Comparison of ENCODE assay signal across 7 cellular contexts in the genomic region with DNA sequence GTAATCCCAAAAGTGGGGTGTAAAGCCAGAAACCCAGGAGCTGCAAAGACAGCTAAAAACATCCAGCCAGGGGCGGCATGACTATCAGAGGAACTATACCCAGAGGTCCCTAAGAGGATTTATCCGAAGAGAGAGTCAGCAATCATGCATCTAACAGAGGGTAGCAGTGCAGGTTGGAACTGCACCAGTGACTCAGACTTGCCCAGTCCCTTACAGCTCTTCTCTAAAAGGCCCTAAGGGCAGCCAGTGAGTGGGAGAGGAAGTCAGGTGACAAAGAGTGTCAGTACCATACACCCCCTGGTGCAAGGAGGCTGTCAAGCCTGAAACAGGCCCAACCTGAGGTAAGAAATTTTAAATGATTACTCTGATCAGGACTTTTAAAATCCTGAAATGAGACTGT.
A peak's percentile ranks its signal among the peaks of the same experiment; 100 is the strongest.
DNase-seq lines count a peak whose midpoint lies in the region; ATAC-seq and TF ChIP-seq lines count a peak whose summit lies in the region.

No MANE protein-coding gene starts in this region.

- peak; percentile 32 for DNase-seq in activated naive CD4-positive, alpha-beta T cell treated with anti-CD3 and anti-CD28 coated beads, Interleukin-2, amount 50 U/mL, for 16 hours
- DNase-seq in trophoblast cell (no peak), NCI-H524 treated with DMSO at 0.1 percent for 48 hours (lab: John Stamatoyannopoulos, UW) (no peak), NCI-H748 (lab: John Stamatoyannopoulos, UW; ENCODE audit: unreplicated experiment) (no peak)

- H3K4me1 ChIP-seq in Loucy (ENCODE audit: insufficient read depth, low read length, poor library complexity, severe bottlenecking) (peaks cover 26% of the 10 kb centered on the region), trophoblast cell (ENCODE audit: control insufficient read depth in 1 of 2, insufficient read depth in 2 of 2, low read length in 2 of 2) (peaks cover 5% of the 10 kb centered on the region in 2 experiments)

- H3K79me1 ChIP-seq in trophoblast cell (ENCODE audit: low read length) = no peaks in the 10 kb centered on the region

- H3K4me2 ChIP-seq in Loucy (ENCODE audit: low read depth, low read length, poor library complexity, severe bottlenecking) = peak overlapping the region; percentile 51
- H3K4me2 ChIP-seq in trophoblast cell (ENCODE audit: low read length) = no peak overlapping the region

- no peak overlapping the region for H3K14ac ChIP-seq in trophoblast cell (ENCODE audit: low read length)

- no peak overlapping the region for H3K23ac ChIP-seq in trophoblast cell (ENCODE audit: low read length)

- no peak overlapping the region for H4K91ac ChIP-seq in trophoblast cell (ENCODE audit: low read depth, low read length)

- H3K27ac ChIP-seq in trophoblast cell (ENCODE audit: low read depth, low read length) = no peak overlapping the region

- no peak overlapping the region for H2BK12ac ChIP-seq in trophoblast cell (ENCODE audit: low read length)

- no peak overlapping the region for H4K12ac ChIP-seq in trophoblast cell (ENCODE audit: low read depth, low read length)

- H3K79me2 ChIP-seq in Loucy (ENCODE audit: insufficient read depth, low read length) (no peaks in the 10 kb centered on the region), trophoblast cell (ENCODE audit: control insufficient read depth, insufficient read depth, low read length, poor library complexity) (no peaks in the 10 kb centered on the region)

- no peak overlapping the region for H3K4ac ChIP-seq in trophoblast cell (ENCODE audit: low read depth, low read length)

- no peak overlapping the region for H2BK5ac ChIP-seq in trophoblast cell (ENCODE audit: low read depth, low read length, poor library complexity)

- no CpG with 5 or more reads among the region's 2 CpGs for WGBS in trophoblast cell (ENCODE audit: extremely low coverage, insufficient coverage, insufficient read length)

- H3K36me3 ChIP-seq in Loucy (ENCODE audit: insufficient read depth, low read length) (peaks cover 6% of the 10 kb centered on the region; the same call in 1 of the 2 replicates), trophoblast cell (ENCODE audit: control insufficient read depth in 1 of 2, insufficient read depth in 2 of 2, low read length in 2 of 2) (no peaks in the 10 kb centered on the region)

- H4K20me1 ChIP-seq in Loucy (ENCODE audit: insufficient read depth, low read length, poor library complexity, severe bottlenecking) = no peaks in the 10 kb centered on the region

- no peaks in the 10 kb centered on the region for H3K9me3 ChIP-seq in Loucy (ENCODE audit: insufficient read depth, low read depth, low read length)
- H3K9me3 ChIP-seq in trophoblast cell (ENCODE audit: insufficient read depth, low read depth, low read length) = no peaks in the 10 kb centered on the region

- TF ChIP-seq CTCF in Loucy (conservative IDR thresholded peaks at IDR 0.05; ENCODE audit: low read length) = peak; percentile 42

- H2BK120ac ChIP-seq in trophoblast cell (ENCODE audit: insufficient read depth, low read length, poor library complexity) = no peak overlapping the region

- no peak overlapping the region for H3K9ac ChIP-seq in Loucy (ENCODE audit: low read depth, low read length, poor library complexity, severe bottlenecking)
- no peak overlapping the region for H3K9ac ChIP-seq in trophoblast cell (ENCODE audit: low read length)

- H4K8ac ChIP-seq in trophoblast cell (ENCODE audit: low read depth, low read length) = peak overlapping the region; percentile 16

- no peaks in the 10 kb centered on the region for H3K9me2 ChIP-seq in Loucy (replicated peaks; ENCODE audit: low read depth, low read length)

- no peak overlapping the region for H3K18ac ChIP-seq in trophoblast cell (ENCODE audit: low read length)

- no peak overlapping the region for H2AK5ac ChIP-seq in trophoblast cell (ENCODE audit: low read length)

- H2AFZ ChIP-seq in Loucy (ENCODE audit: low read length) (0 out of 2 replicates have a peak overlapping the region, but pooled peaks have one; percentile 7), trophoblast cell (ENCODE audit: insufficient read depth, low read length, poor library complexity) (no peak overlapping the region)

- ATAC-seq in GM18517 (IDR thresholded peaks at IDR 0.05; ENCODE audit: unreplicated experiment) (peak; percentile 97), GM21786 (IDR thresholded peaks at IDR 0.05; ENCODE audit: unreplicated experiment) (peak; percentile 93)

- H3K4me3 ChIP-seq in Loucy (ENCODE audit: low read length, poor library complexity, severe bottlenecking) = peak overlapping the region; percentile 7
- no peak overlapping the region for H3K4me3 ChIP-seq in trophoblast cell (ENCODE audit: low read depth, low read length)

- no peaks in the 10 kb centered on the region for H3K27me3 ChIP-seq in Loucy (ENCODE audit: insufficient read depth, low read length, poor library complexity, severe bottlenecking)
- H3K27me3 ChIP-seq in trophoblast cell (ENCODE audit: insufficient read depth, low read length) = no peaks in the 10 kb centered on the region

- no peaks in the 10 kb centered on the region for H3F3A ChIP-seq in Loucy (ENCODE audit: low read depth)
